In genomic region chr6:53647437-53648094, GRCh38 we compare ENCODE assay signal across 8 cellular contexts. TPM values are rescaled to one million over a fixed set of nuclear protein-coding genes. Genes with fewer than 3 reads are reported as not detected.
DNase-seq lines count a peak whose midpoint lies in the region; ATAC-seq, FAIRE-seq and TF ChIP-seq lines count a peak whose summit lies in the region.

No MANE protein-coding gene starts in this region.

- DNase-seq in NOMO-1 (lab: John Stamatoyannopoulos, UW; ENCODE audit: unreplicated experiment in 2 of 2) (peak; percentile 61 to 91), K562 (ENCODE audit: extremely low read depth in 1 of 4, low spot score in 3 of 4) (no peak), NCI-H128 (lab: John Stamatoyannopoulos, UW; ENCODE audit: unreplicated experiment) (no peak), retina (no peak), HuH-7 (ENCODE audit: low spot score) (no peak), NCI-H446 treated with DMSO at 0.1 percent for 48 hours (lab: John Stamatoyannopoulos, UW) (no peak)

- intact Hi-C loops in K562 (cut with micrococcal nuclease) = no loop called here

- WGBS in K562 (ENCODE audit: insufficient coverage, low coverage, missing lambda C conversion rate) = 2% methylated on average over 5 of the region's 5 CpGs

- no TSS peak for BruUV-seq in K562 (replicated peaks; lab: Mats Ljungman, UMichigan)

- FAIRE-seq in K562 (lab: Jason Lieb, UNC) = peak; percentile 19

- in situ Hi-C loops in K562 (cut with MboI) = no loop called here

- H3K79me2 ChIP-seq in K562 (ENCODE audit: control insufficient read depth, insufficient read depth, low read length) = no peaks in the 10 kb centered on the region

- no peak for TF ChIP-seq CTCF in K562 (IDR thresholded peaks at IDR 0.05 in 2 of 3, conservative IDR thresholded peaks at IDR 0.05 in 1 of 3; ENCODE audit: insufficient read depth in 2 of 3, low read depth in 1 of 3, low read length in 3 of 3)

- no peak overlapping the region for H3K9ac ChIP-seq in K562 (ENCODE audit: insufficient read depth in 1 of 2, low read depth in 2 of 2, low read length in 2 of 2)

- no peak overlapping the region for H3K27ac ChIP-seq in K562 (ENCODE audit: extremely low read depth, low read depth, low read length)

- H4K20me1 ChIP-seq in K562 (replicated peaks; ENCODE audit: control insufficient read depth, insufficient read depth, low read length) = no peaks in the 10 kb centered on the region

- TF ChIP-seq EP300 in K562 (IDR thresholded peaks at IDR 0.05; ENCODE audit: low read length) = no peak

- H3K4me1 ChIP-seq in K562 (replicated peaks in 1 of 2; ENCODE audit: control insufficient read depth in 2 of 2, insufficient read depth in 2 of 2, low read length in 2 of 2) = peaks cover 0 to 8% of the 10 kb centered on the region in 2 experiments; a peak in 3 of 5 replicates

- H3K4me2 ChIP-seq in K562 (ENCODE audit: insufficient read depth, low read length) = no peak overlapping the region

- CTCF ChIA-PET in K562 (lab: Yijun Ruan, JAX; ENCODE audit: low intra/inter-chr PET ratio) = interaction anchor here (5.6 kb wide), 1 partner anchor 154 kb away, joined by 44 read pairs; no protein-coding TSS in a partner anchor

- no peaks in the 10 kb centered on the region for H3K9me1 ChIP-seq in K562 (ENCODE audit: control insufficient read depth, insufficient read depth, low read length)

- no peaks in the 10 kb centered on the region for H3K36me3 ChIP-seq in K562 (ENCODE audit: control insufficient read depth, insufficient read depth, low read length)

- H3K27me3 ChIP-seq in K562 (ENCODE audit: control insufficient read depth in 2 of 2, insufficient read depth in 2 of 2, low read length in 2 of 2) = peaks cover 3 to 19% of the 10 kb centered on the region in 2 experiments; a peak in 3 of 5 replicates

- no peak overlapping the region for H3K4me3 ChIP-seq in K562

- POLR2A ChIA-PET in K562 (lab: Yijun Ruan, JAX) = no interaction called here

- no peaks in the 10 kb centered on the region for H3K9me3 ChIP-seq in K562 (replicated peaks; ENCODE audit: control insufficient read depth, insufficient read depth, low read depth, low read length)

- H2AFZ ChIP-seq in K562 (ENCODE audit: low read depth, low read length) = no peak overlapping the region

- no peak for TF ChIP-seq POLR2A in K562 (conservative IDR thresholded peaks at IDR 0.05)

- ATAC-seq in GM18858 (IDR thresholded peaks at IDR 0.05; ENCODE audit: unreplicated experiment) (peak; percentile 78), HG02759 (IDR thresholded peaks at IDR 0.05; ENCODE audit: unreplicated experiment) (peak; percentile 70), K562 (no peak)

- TF ChIP-seq RAD21 in K562 (CRISPR knock-in tag; conservative IDR thresholded peaks at IDR 0.05 in 1 of 2, IDR thresholded peaks at IDR 0.05 in 1 of 2) = no peak

TF ChIP-seq in K562, 482 proteins besides CTCF, POLR2A, EP300 and RAD21:
- TF ChIP-seq, protein P1, sequence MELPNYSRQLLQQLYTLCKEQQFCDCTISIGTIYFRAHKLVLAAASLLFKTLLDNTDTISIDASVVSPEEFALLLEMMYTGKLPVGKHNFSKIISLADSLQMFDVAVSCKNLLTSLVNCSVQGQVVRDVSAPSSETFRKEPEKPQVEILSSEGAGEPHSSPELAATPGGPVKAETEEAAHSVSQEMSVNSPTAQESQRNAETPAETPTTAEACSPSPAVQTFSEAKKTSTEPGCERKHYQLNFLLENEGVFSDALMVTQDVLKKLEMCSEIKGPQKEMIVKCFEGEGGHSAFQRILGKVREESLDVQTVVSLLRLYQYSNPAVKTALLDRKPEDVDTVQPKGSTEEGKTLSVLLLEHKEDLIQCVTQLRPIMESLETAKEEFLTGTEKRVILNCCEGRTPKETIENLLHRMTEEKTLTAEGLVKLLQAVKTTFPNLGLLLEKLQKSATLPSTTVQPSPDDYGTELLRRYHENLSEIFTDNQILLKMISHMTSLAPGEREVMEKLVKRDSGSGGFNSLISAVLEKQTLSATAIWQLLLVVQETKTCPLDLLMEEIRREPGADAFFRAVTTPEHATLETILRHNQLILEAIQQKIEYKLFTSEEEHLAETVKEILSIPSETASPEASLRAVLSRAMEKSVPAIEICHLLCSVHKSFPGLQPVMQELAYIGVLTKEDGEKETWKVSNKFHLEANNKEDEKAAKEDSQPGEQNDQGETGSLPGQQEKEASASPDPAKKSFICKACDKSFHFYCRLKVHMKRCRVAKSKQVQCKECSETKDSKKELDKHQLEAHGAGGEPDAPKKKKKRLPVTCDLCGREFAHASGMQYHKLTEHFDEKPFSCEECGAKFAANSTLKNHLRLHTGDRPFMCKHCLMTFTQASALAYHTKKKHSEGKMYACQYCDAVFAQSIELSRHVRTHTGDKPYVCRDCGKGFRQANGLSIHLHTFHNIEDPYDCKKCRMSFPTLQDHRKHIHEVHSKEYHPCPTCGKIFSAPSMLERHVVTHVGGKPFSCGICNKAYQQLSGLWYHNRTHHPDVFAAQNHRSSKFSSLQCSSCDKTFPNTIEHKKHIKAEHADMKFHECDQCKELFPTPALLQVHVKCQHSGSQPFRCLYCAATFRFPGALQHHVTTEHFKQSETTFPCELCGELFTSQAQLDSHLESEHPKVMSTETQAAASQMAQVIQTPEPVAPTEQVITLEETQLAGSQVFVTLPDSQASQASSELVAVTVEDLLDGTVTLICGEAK (IDR thresholded peaks at IDR 0.05) = peak; percentile 62
- TF ChIP-seq, protein P1 (CRISPR knock-in tag; IDR thresholded peaks at IDR 0.05) = no peak
- TF ChIP-seq BRCA1 (IDR thresholded peaks at IDR 0.05) (no peak), BRCA1 (CRISPR knock-in tag; IDR thresholded peaks at IDR 0.05) (no peak)

RNA-seq across cellular contexts. Expression of gene KLHL31, which starts 18.0 kb away (rescaled TPM):
- not detected in 2 replicates for total RNA-seq in K562 (2011; cell fraction: chromatin; rRNA removed; ENCODE audit: low replicate concordance)
- total RNA-seq in K562 (2011; cell fraction: nucleolus; rRNA removed) = not detected in 2 replicates
- total RNA-seq in K562 (2011; cell fraction: nucleoplasm; rRNA removed) = not detected in 2 replicates
- total RNA-seq in K562 (2014; rRNA removed) = not detected in 2 replicates
- total RNA-seq in K562 (2014; rRNA removed; fragmentation: Illumina TruSeq; extraction: Trizol) = not detected in 2 replicates
- not detected in 2 replicates for total RNA-seq in K562 (2015; rRNA removed; fragmentation: Illumina TruSeq; extraction: Trizol)
- total RNA-seq in K562 (2021) = not detected in 2 replicates
- not detected in 2 replicates for polyA plus RNA-seq in K562 (2011; rRNA removed)
- polyA plus RNA-seq in K562 (2011; cell fraction: cytosol; rRNA removed) = not detected in 2 replicates
- polyA plus RNA-seq in K562 (2011; cell fraction: nucleus; rRNA removed) = not detected in 2 replicates
- not detected in 2 replicates for polyA plus RNA-seq in K562 (2012)
- not detected in 2 replicates for polyA plus RNA-seq in K562 (2014; fragmentation: Illumina TruSeq; extraction: Trizol)
- polyA plus RNA-seq in K562 (2014; fragmentation: Nextera tagmentation; extraction: Ambion mirVana) = not detected
- not detected in 2 replicates for polyA plus RNA-seq in K562 (2014; rRNA removed)
- not detected in 2 replicates for polyA minus RNA-seq in K562 (2011; rRNA and poly(A)+ RNA removed)
- not detected in 2 replicates for polyA minus RNA-seq in K562 (2011; cell fraction: cytosol; rRNA and poly(A)+ RNA removed)
- not detected in 2 replicates for polyA minus RNA-seq in K562 (2011; cell fraction: nucleus; rRNA and poly(A)+ RNA removed)

Comparison
In these comparisons a context has a peak if more than half of its experiments do, and no peak if none do; other contexts are left out.
1. DNase-seq: peak in NOMO-1 (2 of 2); none in K562 (0 of 4), NCI-H128 (single experiment), retina (single experiment), HuH-7 (single experiment) and NCI-H446 treated with DMSO at 0.1 percent for 48 hours (single experiment).